ENCODE assay signal across 1 cellular context in genomic region chr7:55526329-55526728, GRCh38.
TF ChIP-seq lines count a peak whose summit lies in the region.

No MANE protein-coding gene starts in this region.

TF ChIP-seq in HepG2, 621 proteins besides CTCF, POLR2A, EP300 and RAD21 (continued from another document):
- TF ChIP-seq PRDM15 (CRISPR knock-in tag; IDR thresholded peaks at IDR 0.05) (no peak), ATF5 (CRISPR knock-in tag; IDR thresholded peaks at IDR 0.05; ENCODE audit: low read depth) (no peak), ZNF709 (CRISPR knock-in tag; IDR thresholded peaks at IDR 0.05) (no peak), RERE (CRISPR knock-in tag; IDR thresholded peaks at IDR 0.05; ENCODE audit: low read depth) (no peak), DNMT3B (CRISPR knock-in tag; conservative IDR thresholded peaks at IDR 0.05) (no peak), ZNF296 (CRISPR knock-in tag; conservative IDR thresholded peaks at IDR 0.05) (no peak), ZNF562 (CRISPR knock-in tag; IDR thresholded peaks at IDR 0.05; ENCODE audit: borderline replicate concordance) (no peak), ADNP (CRISPR knock-in tag; IDR thresholded peaks at IDR 0.05) (no peak), ZNF687 (CRISPR knock-in tag; IDR thresholded peaks at IDR 0.05) (no peak), KDM6A (CRISPR knock-in tag; IDR thresholded peaks at IDR 0.05; ENCODE audit: low read depth) (no peak), KDM5A (IDR thresholded peaks at IDR 0.05; ENCODE audit: borderline replicate concordance, low read length) (no peak), ZNF607 (CRISPR knock-in tag; IDR thresholded peaks at IDR 0.05; ENCODE audit: borderline replicate concordance) (no peak), ZNF281 (CRISPR knock-in tag; IDR thresholded peaks at IDR 0.05; ENCODE audit: borderline replicate concordance) (no peak), FOXK1 (CRISPR knock-in tag; IDR thresholded peaks at IDR 0.05; ENCODE audit: borderline replicate concordance, low read depth) (no peak), EED (CRISPR knock-in tag; IDR thresholded peaks at IDR 0.05) (no peak)
